In the genomic region with DNA sequence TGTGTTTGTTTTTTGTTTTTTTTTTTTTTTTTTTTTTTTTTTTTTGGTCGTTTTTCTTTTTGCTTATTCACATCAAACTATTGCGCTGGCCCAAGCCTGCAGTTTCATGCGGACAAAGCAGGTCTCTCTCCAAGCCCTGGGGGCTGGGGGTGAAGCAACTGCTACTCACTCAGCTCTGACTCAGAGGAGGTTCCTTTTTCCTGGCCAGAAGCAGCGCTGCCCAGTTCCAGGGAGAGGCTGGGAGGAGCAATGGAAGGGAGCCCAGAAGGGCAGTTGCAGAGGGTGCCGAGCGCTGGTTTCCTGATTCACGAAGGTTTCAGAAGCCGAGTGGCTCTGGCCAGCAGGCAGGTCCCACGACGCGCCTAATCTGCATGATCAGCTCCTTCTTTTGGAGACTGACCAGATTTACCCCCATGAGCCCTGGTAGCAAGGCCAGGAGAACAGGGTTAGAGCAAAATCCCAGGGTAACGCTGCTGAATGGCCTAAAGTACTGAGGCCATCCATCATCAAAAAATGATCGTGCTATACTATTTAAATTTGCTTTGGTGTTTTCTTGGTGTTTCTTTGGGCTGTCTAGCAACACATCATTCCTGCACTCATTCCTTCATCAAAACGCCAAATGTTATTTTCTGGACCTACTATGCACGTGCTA, we compare ENCODE assay signal across 9 cellular contexts.
DNase-seq lines count a peak whose midpoint lies in the region; ATAC-seq, FAIRE-seq and TF ChIP-seq lines count a peak whose summit lies in the region.
"Had no signal": no experiment of that assay in that cellular context is flagged by ENCODE, and none has a peak within 500 bp of the region (broad histone marks: within the 10 kb centered on the region; RNA-seq: fewer than 3 reads in every experiment).

No MANE protein-coding gene starts in this region.

- no peak for TF ChIP-seq POLR2A in H54 (IDR thresholded peaks at IDR 0.05; ENCODE audit: low read depth, low read length)

- no peaks in the 10 kb centered on the region for H3K27me3 ChIP-seq in effector memory CD4-positive, alpha-beta T cell (replicated peaks; ENCODE audit: control insufficient read depth, insufficient read depth, low read length, poor library complexity, severe bottlenecking)

- no peaks in the 10 kb centered on the region for H3K36me3 ChIP-seq in effector memory CD4-positive, alpha-beta T cell (ENCODE audit: control insufficient read depth, insufficient read depth, low read length)

- no peaks in the 10 kb centered on the region for H3K4me1 ChIP-seq in effector memory CD4-positive, alpha-beta T cell (ENCODE audit: control insufficient read depth, insufficient read depth, low read length, poor library complexity, severe bottlenecking)

- H3K4me1 Mint-ChIP-seq in immature natural killer cell = no peaks in the 10 kb centered on the region

- no peaks in the 10 kb centered on the region for H3K9me3 ChIP-seq in effector memory CD4-positive, alpha-beta T cell (ENCODE audit: control insufficient read depth, low read length)

- no peak for ATAC-seq in GM19324 (IDR thresholded peaks at IDR 0.05; ENCODE audit: low FRiP score, unreplicated experiment)

- H3K36me3 Mint-ChIP-seq in immature natural killer cell = no peaks in the 10 kb centered on the region

- FAIRE-seq in H54 (lab: Jason Lieb, UNC) = peak; percentile 55
- FAIRE-seq: TTC549 had no signal

- peaks cover 0 to 14% (median 3%) of the 10 kb centered on the region in 6 donors for H3K9me3 Mint-ChIP-seq in immature natural killer cell

- H3K27ac ChIP-seq in effector memory CD4-positive, alpha-beta T cell (ENCODE audit: insufficient read depth, low read length, poor library complexity, severe bottlenecking) = no peak overlapping the region

- TF ChIP-seq CTCF in astrocyte of the cerebellum (IDR thresholded peaks at IDR 0.05; ENCODE audit: low read depth, low read length, missing control alignments) = no peak

- in situ Hi-C loops in astrocyte of the cerebellum (cut with HindIII; ENCODE audit: low sequenced_read_pairs) = no loop called here

- DNase-seq in H54 (ENCODE audit: insufficient read length, low spot score) = peak; percentile 91
- DNase-seq in astrocyte of the cerebellum (ENCODE audit: low read depth) = peak; percentile 95
- DNase-seq in hepatic stellate cell (ENCODE audit: low spot score) = peak; percentile 89
- DNase-seq in skeletal muscle cell (ENCODE audit: low read depth) = peak; percentile 89
- no peak for DNase-seq in effector memory CD4-positive, alpha-beta T cell
- no peak for DNase-seq in immature natural killer cell
- no peak for DNase-seq in NCI-H1694 treated with DMSO at 0.1 percent for 48 hours (lab: John Stamatoyannopoulos, UW)

- H3K27me3 Mint-ChIP-seq in immature natural killer cell (ENCODE audit: low read depth in 3 of 3) = peaks cover 0 to 2% (median 0%) of the 10 kb centered on the region in 3 donors

- H3K4me3 Mint-ChIP-seq in immature natural killer cell = no peak overlapping the region

- no peak overlapping the region for H3K27ac Mint-ChIP-seq in immature natural killer cell

- no peak overlapping the region for H3K4me3 ChIP-seq in astrocyte of the cerebellum (ENCODE audit: low read depth, low read length)
- no peak overlapping the region for H3K4me3 ChIP-seq in skeletal muscle cell (ENCODE audit: low read depth, low read length)
- H3K4me3 ChIP-seq in effector memory CD4-positive, alpha-beta T cell (ENCODE audit: insufficient read depth, low read depth, low read length, poor library complexity, severe bottlenecking) = no peak overlapping the region

Comparison
In these comparisons a context has a peak if more than half of its experiments do, and no peak if none do; other contexts are left out.
1. DNase-seq: peak in H54 (single experiment), astrocyte of the cerebellum (single experiment), hepatic stellate cell (single experiment) and skeletal muscle cell (single experiment); none in effector memory CD4-positive, alpha-beta T cell (0 of 3), immature natural killer cell (0 of 3) and NCI-H1694 treated with DMSO at 0.1 percent for 48 hours (single experiment).